ENCODE assay signal across 22 cellular contexts in the genomic region with DNA sequence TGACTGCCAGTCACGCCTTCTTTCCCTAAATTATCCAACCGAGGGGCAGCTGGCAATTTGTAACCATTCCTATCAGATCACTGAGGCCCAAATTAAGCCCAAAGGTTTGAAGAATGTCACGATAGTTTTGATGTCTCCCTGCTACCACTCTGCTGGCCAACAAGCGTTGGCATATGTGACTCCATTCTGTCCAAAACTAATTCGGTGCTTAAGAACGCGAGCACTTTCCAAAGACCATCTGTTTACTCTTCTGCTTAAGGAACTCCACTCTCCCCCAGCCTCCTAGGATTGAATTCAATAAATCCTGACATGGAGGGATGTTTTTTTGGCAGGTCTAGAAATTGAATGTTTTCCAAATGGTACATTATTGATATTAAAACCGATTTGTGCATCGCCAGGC.
DNase-seq lines count a peak whose midpoint lies in the region; ATAC-seq and TF ChIP-seq lines count a peak whose summit lies in the region.
"Had no signal": no experiment of that assay in that cellular context is flagged by ENCODE, and none has a peak within 500 bp of the region (broad histone marks: within the 10 kb centered on the region; RNA-seq: fewer than 3 reads in every experiment).

No MANE protein-coding gene starts in this region.

- H3K4me2 ChIP-seq in PC-9, result no peak overlapping the region
- H3K4me2 ChIP-seq: A549; BLaER1 treated with 17β-estradiol and CSF1 and Interleukin-3, amounts not matched to agents 10 nM and 100 nM; GM23338 had no signal

- H3K36me3 ChIP-seq in PC-9 (ENCODE audit: low read depth) (no peaks in the 10 kb centered on the region), aorta (ENCODE audit: control insufficient read depth in 1 of 2, insufficient read depth in 2 of 2, low read length in 1 of 2) (no peaks in the 10 kb centered on the region)
- H3K36me3 ChIP-seq: BE2C; BLaER1 treated with 17β-estradiol and CSF1 and Interleukin-3, amounts not matched to agents 10 nM and 100 nM had no signal

- H3K27ac ChIP-seq in PC-9 (no peak overlapping the region), aorta (ENCODE audit: low read depth in 1 of 2, low read length in 2 of 2) (no peak overlapping the region)
- H3K27ac ChIP-seq: A549; BLaER1 treated with 17β-estradiol and CSF1 and Interleukin-3, amounts not matched to agents 10 nM and 100 nM had no signal

- no peaks in the 10 kb centered on the region for H3K9me2 ChIP-seq in PC-9 (ENCODE audit: insufficient read depth)

- peaks cover 8% of the 10 kb centered on the region for H3K9me3 Mint-ChIP-seq in neural crest cell
- H3K9me3 Mint-ChIP-seq: GM23338 had no signal

- H3K9me3 ChIP-seq in PC-9 (ENCODE audit: insufficient read depth, low read depth), result no peaks in the 10 kb centered on the region
- peaks cover 1% of the 10 kb centered on the region for H3K9me3 ChIP-seq in aorta (ENCODE audit: control insufficient read depth, low read length)
- H3K9me3 ChIP-seq: BE2C, Caco-2 had no signal

- no peaks in the 10 kb centered on the region for H3K4me1 ChIP-seq in PC-9 (replicated peaks; ENCODE audit: insufficient read depth)
- H3K4me1 ChIP-seq in aorta (ENCODE audit: control insufficient read depth in 1 of 2, insufficient read depth in 2 of 2, low read length in 2 of 2), result no peaks in the 10 kb centered on the region
- H3K4me1 ChIP-seq: A549; BE2C; BLaER1 treated with 17β-estradiol and CSF1 and Interleukin-3, amounts not matched to agents 10 nM and 100 nM; Caco-2 had no signal

- H3K27ac Mint-ChIP-seq in neural crest cell (ENCODE audit: unreplicated experiment), result peak overlapping the region; percentile 63
- H3K27ac Mint-ChIP-seq: CD8-positive, alpha-beta T cell; GM23338; H9 had no signal

- H3K27me3 ChIP-seq in PC-9 (ENCODE audit: insufficient read depth, low read depth) (no peaks in the 10 kb centered on the region), aorta (ENCODE audit: control insufficient read depth in 1 of 2, insufficient read depth in 2 of 2, low read length in 1 of 2) (no peaks in the 10 kb centered on the region)
- H3K27me3 ChIP-seq: BE2C; BLaER1 treated with 17β-estradiol and CSF1 and Interleukin-3, amounts not matched to agents 10 nM and 100 nM had no signal

- no peak overlapping the region for H3K4me3 Mint-ChIP-seq in neural crest cell
- H3K4me3 Mint-ChIP-seq: CD8-positive, alpha-beta T cell; GM23338; H9 had no signal

- CTCF ChIA-PET in PC-9 (lab: Charles Lee), result no interaction called here

- H3K4me1 Mint-ChIP-seq in neural crest cell, result peaks cover under 1% of the 10 kb centered on the region
- H3K4me1 Mint-ChIP-seq: GM23338, H9 had no signal

- no TSS peak for BruUV-seq in PC-9 (replicated peaks; lab: Mats Ljungman, UMichigan)

- H3K79me2 ChIP-seq in PC-9 (ENCODE audit: low read depth), result no peaks in the 10 kb centered on the region

- POLR2A ChIA-PET in PC-9 (lab: Charles Lee; ENCODE audit: unreplicated experiment), result no interaction called here

- DNase-seq in NCI-H82 (lab: John Stamatoyannopoulos, UW) (peak; percentile 30), NCI-H82 treated with DMSO at 0.1 percent for 48 hours (lab: John Stamatoyannopoulos, UW; ENCODE audit: unreplicated experiment) (no peak), NCI-H524 treated with DMSO at 0.1 percent for 48 hours (lab: John Stamatoyannopoulos, UW) (peak; percentile 3), neural crest cell (ENCODE audit: low read depth, low spot score) (no peak), PC-9 (no peak), aorta (no peak)
- DNase-seq: 8988T; ACHN; AML-193; BE2C; Caco-2; CD8-positive, alpha-beta T cell; DMS153; DND-41; GDM1; H9 had no signal

- ATAC-seq in GM21619 (IDR thresholded peaks at IDR 0.05; ENCODE audit: unreplicated experiment) (no peak), aorta (ENCODE audit: low FRiP score) (no peak)
- ATAC-seq: A549; CD8-positive, alpha-beta T cell; GM12878; GM23338; HCT116 had no signal

- TF ChIP-seq CTCF in neural crest cell (conservative IDR thresholded peaks at IDR 0.05), result no peak
- no peak for TF ChIP-seq CTCF in PC-9 (conservative IDR thresholded peaks at IDR 0.05)

- no peaks in the 10 kb centered on the region for H3K36me3 Mint-ChIP-seq in neural crest cell (ENCODE audit: low read depth)
- H3K36me3 Mint-ChIP-seq: CD8-positive, alpha-beta T cell had no signal

- H2AFZ ChIP-seq in PC-9, result no peak overlapping the region

- WGBS in aorta, 2 donors, result 74 to 77% methylated on average over 9 of the region's 9 CpGs

- H3F3A ChIP-seq in PC-9 (ENCODE audit: insufficient read depth, low read depth), result no peaks in the 10 kb centered on the region

- H3K4me3 ChIP-seq in PC-9 (no peak overlapping the region), aorta (ENCODE audit: low read length in 2 of 2) (no peak overlapping the region)
- H3K4me3 ChIP-seq: A549; BLaER1 treated with 17β-estradiol and CSF1 and Interleukin-3, amounts not matched to agents 10 nM and 100 nM; GM12878; GM23338 had no signal

- intact Hi-C loops in PC-9 (cut with micrococcal nuclease; ENCODE audit: unreplicated experiment), result no loop called here
- intact Hi-C loops in aorta (cut with DNase I), result no loop called here

- H3K27me3 Mint-ChIP-seq in neural crest cell (ENCODE audit: low read depth), result no peaks in the 10 kb centered on the region

- H4K20me1 ChIP-seq in PC-9 (ENCODE audit: insufficient read depth), result no peaks in the 10 kb centered on the region
- H4K20me1 ChIP-seq: BLaER1 treated with 17β-estradiol and CSF1 and Interleukin-3, amounts not matched to agents 10 nM and 100 nM had no signal

Comparison
In these comparisons a context has a peak if more than half of its experiments do, and no peak if none do; other contexts are left out.
1. DNase-seq: peak in NCI-H82 (single experiment) and NCI-H524 treated with DMSO at 0.1 percent for 48 hours (single experiment); none in NCI-H82 treated with DMSO at 0.1 percent for 48 hours (single experiment), neural crest cell (single experiment), PC-9 (0 of 2) and aorta (0 of 2).